Comparison of ENCODE assay signal across 8 cellular contexts in the genomic region with DNA sequence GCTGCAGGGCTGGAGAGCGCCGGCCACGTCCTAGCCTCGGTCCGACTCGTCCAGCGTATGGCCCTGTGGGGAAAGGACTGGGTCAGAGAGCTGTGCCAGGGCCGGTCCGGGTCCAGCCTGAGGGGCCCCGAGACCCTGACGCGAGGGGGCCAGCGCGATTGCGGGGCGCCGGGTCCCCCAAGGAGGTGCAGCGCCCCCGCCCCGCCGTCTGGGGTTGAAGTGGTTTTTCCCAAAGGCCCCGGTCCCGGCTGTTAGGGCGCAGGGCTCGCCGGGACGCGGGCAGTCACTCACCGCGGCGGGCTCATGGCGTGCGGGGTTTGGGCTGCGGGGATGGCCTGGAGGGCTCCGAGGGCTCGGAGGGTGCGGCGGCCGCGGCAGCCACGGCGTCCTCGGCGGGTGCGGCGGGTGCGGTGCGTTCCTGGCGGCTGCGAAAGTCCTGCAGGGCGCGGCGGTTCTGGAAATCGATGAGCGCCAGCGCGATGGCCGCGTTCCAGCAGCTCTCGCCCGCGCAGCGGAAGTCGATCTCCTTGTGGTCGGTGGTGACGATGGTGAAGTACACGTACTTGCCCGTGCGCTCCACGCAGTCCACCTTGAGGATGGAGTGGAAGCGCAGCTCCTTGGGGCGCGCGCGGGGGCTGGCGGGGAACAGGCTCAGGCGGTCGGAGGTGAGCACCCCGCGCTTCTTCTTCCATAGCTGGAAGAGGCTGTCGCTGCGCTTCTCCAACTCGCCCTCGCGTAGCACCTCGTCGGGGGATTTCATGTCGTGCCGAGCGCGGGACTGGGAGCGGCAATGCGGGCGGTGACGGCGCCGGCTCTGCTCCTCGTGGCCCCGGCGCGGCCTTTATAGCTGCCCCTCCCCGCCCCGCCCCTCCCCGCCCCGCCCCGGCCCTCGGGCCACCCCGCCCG. TPM values are rescaled to one million over a fixed set of nuclear protein-coding genes. Genes with fewer than 3 reads are reported as not detected.
DNase-seq lines count a peak whose midpoint lies in the region; ATAC-seq, FAIRE-seq and TF ChIP-seq lines count a peak whose summit lies in the region.

A gene with protein sequence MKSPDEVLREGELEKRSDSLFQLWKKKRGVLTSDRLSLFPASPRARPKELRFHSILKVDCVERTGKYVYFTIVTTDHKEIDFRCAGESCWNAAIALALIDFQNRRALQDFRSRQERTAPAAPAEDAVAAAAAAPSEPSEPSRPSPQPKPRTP (minus strand): TSS at position 816 of the 906 bp plus-strand sequence. CDS start 56 bp downstream, at position 760.

- H3K27ac Mint-ChIP-seq in activated naive CD8-positive, alpha-beta T cell treated with anti-CD3 and anti-CD28 coated beads for 36 hours = peak within 1 kb of the TSS; percentile 56

- H3K4me3 ChIP-seq in left ventricle myocardium inferior (peak within 1 kb of the TSS; percentile 68), rectal smooth muscle tissue (ENCODE audit: low read length) (peak within 1 kb of the TSS; percentile 68)

- H3K4me1 ChIP-seq in left ventricle myocardium inferior (peaks cover 30% of the 10 kb centered on the region), rectal smooth muscle tissue (ENCODE audit: control insufficient read depth, insufficient read depth, low read length) (no peaks in the 10 kb centered on the region)

- ATAC-seq in HG03095 (IDR thresholded peaks at IDR 0.05; ENCODE audit: unreplicated experiment) = no peak

- DNase-seq in activated gamma-delta T cell treated with Interleukin-2 at 50 U/mL for 16 hours (peak; percentile 45), activated gamma-delta T cell (lab: John Stamatoyannopoulos, UW) (no peak), RPMI8226 (peak; percentile 78), left ventricle myocardium inferior (peak; percentile 44), GM19239 (ENCODE audit: insufficient read length, low spot score) (no peak)
- peak; percentile 68 for DNase-seq in activated naive CD8-positive, alpha-beta T cell treated with anti-CD3 and anti-CD28 coated beads for 36 hours

- H3K9ac ChIP-seq in rectal smooth muscle tissue (ENCODE audit: low read length) = no peak within 1 kb of the TSS

- peak within 1 kb of the TSS; percentile 23 for H3K27ac ChIP-seq in left ventricle myocardium inferior (replicated peaks)
- peak within 1 kb of the TSS; percentile 24 for H3K27ac ChIP-seq in rectal smooth muscle tissue (ENCODE audit: low read depth, low read length)

- H3K9me3 Mint-ChIP-seq in activated naive CD8-positive, alpha-beta T cell treated with anti-CD3 and anti-CD28 coated beads for 36 hours = no peaks in the 10 kb centered on the region

- H3K36me3 ChIP-seq in left ventricle myocardium inferior (no peaks in the 10 kb centered on the region), rectal smooth muscle tissue (ENCODE audit: control insufficient read depth, insufficient read depth, low read length) (no peaks in the 10 kb centered on the region)

- H3K27me3 Mint-ChIP-seq in activated naive CD8-positive, alpha-beta T cell treated with anti-CD3 and anti-CD28 coated beads for 36 hours = peaks cover 30% of the 10 kb centered on the region

- no peaks in the 10 kb centered on the region for H3K9me3 ChIP-seq in left ventricle myocardium inferior (replicated peaks)

- TF ChIP-seq CTCF in left ventricle myocardium inferior (IDR thresholded peaks at IDR 0.05; ENCODE audit: borderline replicate concordance) = no peak

- intact Hi-C loops in left ventricle myocardium inferior (cut with micrococcal nuclease) = no loop called here

- peaks cover 14% of the 10 kb centered on the region for H3K4me1 Mint-ChIP-seq in activated naive CD8-positive, alpha-beta T cell treated with anti-CD3 and anti-CD28 coated beads for 36 hours

- peak within 1 kb of the TSS; percentile 73 for H3K4me3 Mint-ChIP-seq in activated naive CD8-positive, alpha-beta T cell treated with anti-CD3 and anti-CD28 coated beads for 36 hours

- no peaks in the 10 kb centered on the region for H3K36me3 Mint-ChIP-seq in activated naive CD8-positive, alpha-beta T cell treated with anti-CD3 and anti-CD28 coated beads for 36 hours

- H3K27me3 ChIP-seq in left ventricle myocardium inferior (ENCODE audit: low read depth) = peaks cover 77% of the 10 kb centered on the region
- peaks cover 5% of the 10 kb centered on the region for H3K27me3 ChIP-seq in rectal smooth muscle tissue (ENCODE audit: control insufficient read depth, insufficient read depth, low read length)

- no peak for FAIRE-seq in GM19239 (lab: Jason Lieb, UNC)

RNA-seq across cellular contexts. Expression of the gene that starts here (rescaled TPM):
- total RNA-seq in activated naive CD8-positive, alpha-beta T cell treated with anti-CD3 and anti-CD28 coated beads for 36 hours = 1 to 10 TPM; 1.3 to 2.5 TPM
- not detected for total RNA-seq in left ventricle myocardium inferior

Comparison
In these comparisons a context has a peak if more than half of its experiments do, and no peak if none do; other contexts are left out.
1. DNase-seq: peak in activated gamma-delta T cell treated with Interleukin-2 at 50 U/mL for 16 hours (single experiment), RPMI8226 (single experiment) and activated naive CD8-positive, alpha-beta T cell treated with anti-CD3 and anti-CD28 coated beads for 36 hours (single experiment); none in activated gamma-delta T cell (single experiment) and GM19239 (single experiment).
2. Peak in DNase-seq, H3K4me3 ChIP-seq and H3K27ac ChIP-seq in left ventricle myocardium inferior; RNA of the gene not detected or under 1 TPM.